Comparison of ENCODE assay signal across 14 cellular contexts in the genomic region with DNA sequence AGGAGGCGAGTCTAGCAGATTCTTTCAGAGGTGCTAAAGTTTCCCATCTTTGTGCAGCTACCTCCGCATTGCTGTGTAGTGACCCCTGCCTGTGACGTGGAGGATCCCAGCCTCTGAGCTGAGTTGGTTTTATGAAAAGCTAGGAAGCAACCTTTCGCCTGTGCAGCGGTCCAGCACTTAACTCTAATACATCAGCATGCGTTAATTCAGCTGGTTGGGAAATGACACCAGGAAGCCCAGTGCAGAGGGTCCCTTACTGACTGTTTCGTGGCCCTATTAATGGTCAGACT. TPM values are rescaled to one million over a fixed set of nuclear protein-coding genes. Genes with fewer than 3 reads are reported as not detected.
DNase-seq lines count a peak whose midpoint lies in the region; ATAC-seq and TF ChIP-seq lines count a peak whose summit lies in the region.
"Had no signal": no experiment of that assay in that cellular context is flagged by ENCODE, and none has a peak within 500 bp of the region (broad histone marks: within the 10 kb centered on the region; RNA-seq: fewer than 3 reads in every experiment).

No MANE protein-coding gene starts in this region.

- 0 out of 2 replicates have a peak, but pooled peaks have one; percentile 2 for TF ChIP-seq CTCF in AG04450 (IDR thresholded peaks at IDR 0.05; ENCODE audit: low read depth, low read length)
- peak; percentile 10; the same call in 1 of the 2 replicates for TF ChIP-seq CTCF in GM12875 (IDR thresholded peaks at IDR 0.05; ENCODE audit: borderline replicate concordance, insufficient read depth, low read depth, low read length)
- no peak for TF ChIP-seq CTCF in SK-N-SH (IDR thresholded peaks at IDR 0.05)
- TF ChIP-seq CTCF in foreskin keratinocyte (conservative IDR thresholded peaks at IDR 0.05) = no peak
- no peak for TF ChIP-seq CTCF in ovary (IDR thresholded peaks at IDR 0.05)

- TF ChIP-seq RAD21 in SK-N-SH (IDR thresholded peaks at IDR 0.05; ENCODE audit: low read length) = peak; percentile 18; the same call in 1 of the 2 replicates

- H4K20me1 ChIP-seq in SK-N-SH (ENCODE audit: insufficient read depth) = no peaks in the 10 kb centered on the region

- ATAC-seq in foreskin keratinocyte (peak; percentile 3), GM21529 (IDR thresholded peaks at IDR 0.05; ENCODE audit: unreplicated experiment) (no peak)

- no peaks in the 10 kb centered on the region for H3F3A ChIP-seq in SK-N-SH (replicated peaks; ENCODE audit: insufficient read depth)

- no peak overlapping the region for H3K27ac ChIP-seq in AG04450 (ENCODE audit: low read depth, low read length)
- no peak overlapping the region for H3K27ac ChIP-seq in SK-N-SH (ENCODE audit: low read depth in 2 of 2, low read length in 1 of 2)
- H3K27ac ChIP-seq in foreskin keratinocyte = no peak overlapping the region
- H3K27ac ChIP-seq in ovary = no peak overlapping the region
- H3K27ac ChIP-seq: left ventricle myocardium inferior, RWPE1, tibial artery had no signal

- no peaks in the 10 kb centered on the region for H3K79me2 ChIP-seq in SK-N-SH (ENCODE audit: insufficient read depth)

- H3K4me2 ChIP-seq in SK-N-SH = no peak overlapping the region

- H3K9me2 ChIP-seq in SK-N-SH = no peaks in the 10 kb centered on the region

- no peak overlapping the region for H3K4me3 ChIP-seq in AG04450 (ENCODE audit: low read depth, low read length)
- no peak overlapping the region for H3K4me3 ChIP-seq in GM12875 (ENCODE audit: low read depth, low read length)
- no peak overlapping the region for H3K4me3 ChIP-seq in SK-N-SH (ENCODE audit: low read depth in 2 of 2, low read length in 1 of 2)
- no peak overlapping the region for H3K4me3 ChIP-seq in ovary
- H3K4me3 ChIP-seq: dorsolateral prefrontal cortex, left ventricle myocardium inferior, tibial artery had no signal

- CTCF ChIA-PET in AG04450 (lab: Charles Lee) = interaction anchor here (0.5 to 2.5 kb wide), 19 partner anchors 8 to 681 kb away, joined by 3 to 19 read pairs (median 5); partner anchors contain the start of genes PNPLA3 and SAMM50
- CTCF ChIA-PET in SK-N-SH (lab: Yijun Ruan, JAX) = interaction anchor here (0.6 to 2.8 kb wide), 28 partner anchors 8 to 700 kb away, joined by 3 to 52 read pairs (median 5); partner anchors contain the start of genes PNPLA3, SAMM50 and SULT4A1

- no peaks in the 10 kb centered on the region; a peak in 1 of 4 replicates for H3K4me1 ChIP-seq in SK-N-SH (ENCODE audit: control insufficient read depth in 1 of 2, insufficient read depth in 2 of 2, low read depth in 1 of 2, low read length in 1 of 2)
- H3K4me1 ChIP-seq in foreskin keratinocyte = peaks cover 8% of the 10 kb centered on the region
- H3K4me1 ChIP-seq in ovary (ENCODE audit: insufficient read depth) = no peaks in the 10 kb centered on the region
- H3K4me1 ChIP-seq: left ventricle myocardium inferior, tibial artery had no signal

- H3K36me3 ChIP-seq in SK-N-SH (replicated peaks in 1 of 2; ENCODE audit: control insufficient read depth in 1 of 2, insufficient read depth in 2 of 2, low read length in 1 of 2) (peaks cover 0 to 3% of the 10 kb centered on the region in 2 experiments), ovary (no peaks in the 10 kb centered on the region)
- H3K36me3 ChIP-seq: left ventricle myocardium inferior, tibial artery had no signal

- intact Hi-C loops in ovary (cut with DNase I) = no loop called here

- TF ChIP-seq POLR2A in ovary (IDR thresholded peaks at IDR 0.05) = no peak

- 74% methylated on average over 7 of the region's 7 CpGs for WGBS in SK-N-SH (ENCODE audit: low lambda C conversion rate)
- 75 to 83% (median 81%) methylated on average over 7 of the region's 7 CpGs for WGBS in ovary, 3 donors

- H2AFZ ChIP-seq in SK-N-SH (ENCODE audit: low read depth) = no peak overlapping the region

- no peak overlapping the region for H3K9ac ChIP-seq in SK-N-SH

- no peak for DNase-seq in AG04450 (ENCODE audit: low read depth, low spot score)
- DNase-seq in SK-N-SH = peak; percentile 51
- DNase-seq in foreskin keratinocyte = no peak
- DNase-seq in ovary = no peak
- no peak for DNase-seq in central memory CD4-positive, alpha-beta T cell
- no peak for DNase-seq in CD1c-positive myeloid dendritic cell (ENCODE audit: extremely low spot score)

- TF ChIP-seq EP300 in SK-N-SH (IDR thresholded peaks at IDR 0.05; ENCODE audit: borderline replicate concordance in 1 of 2, low read depth in 1 of 2, low read length in 1 of 2) = no peak
- TF ChIP-seq EP300 in ovary (IDR thresholded peaks at IDR 0.05) = no peak

- H3K27me3 ChIP-seq in AG04450 (ENCODE audit: control insufficient read depth, insufficient read depth, low read length) (no peaks in the 10 kb centered on the region), SK-N-SH (ENCODE audit: insufficient read depth) (no peaks in the 10 kb centered on the region), foreskin keratinocyte (no peaks in the 10 kb centered on the region), ovary (no peaks in the 10 kb centered on the region)
- H3K27me3 ChIP-seq: dorsolateral prefrontal cortex had no signal

- POLR2A ChIA-PET in AG04450 (lab: Yijun Ruan, JAX) = interaction anchor here (0.7 kb wide), 1 partner anchor 23 kb away, joined by 3 read pairs; the partner anchor contains the start of gene PNPLA3
- POLR2A ChIA-PET in SK-N-SH (lab: Yijun Ruan, JAX) = interaction anchor here (1.1 kb wide), 1 partner anchor 8 kb away, joined by 3 read pairs; no protein-coding TSS in a partner anchor

- H3K9me3 ChIP-seq in AG04450 (ENCODE audit: control insufficient read depth, insufficient read depth, low read length) (no peaks in the 10 kb centered on the region), SK-N-SH (no peaks in the 10 kb centered on the region), ovary (no peaks in the 10 kb centered on the region)

TF ChIP-seq in SK-N-SH, 30 proteins besides CTCF, POLR2A, EP300 and RAD21 (continues in another document):
- TF ChIP-seq TAF1 (IDR thresholded peaks at IDR 0.05; ENCODE audit: borderline replicate concordance, low read depth, low read length) = no peak
- no peak for TF ChIP-seq NFIC (IDR thresholded peaks at IDR 0.05; ENCODE audit: borderline replicate concordance)
- TF ChIP-seq REST (IDR thresholded peaks at IDR 0.05; ENCODE audit: low read depth, low read length) = no peak
- TF ChIP-seq FOXM1 (IDR thresholded peaks at IDR 0.05; ENCODE audit: low read depth) = no peak
- TF ChIP-seq CHD2 (IDR thresholded peaks at IDR 0.05; ENCODE audit: low read length, partially characterized antibody) = no peak
- no peak for TF ChIP-seq GABPA (IDR thresholded peaks at IDR 0.05; ENCODE audit: low read depth)
- TF ChIP-seq EZH2phosphoT487 (IDR thresholded peaks at IDR 0.05; ENCODE audit: borderline replicate concordance, low read depth) = no peak
- no peak for TF ChIP-seq FOSL2 (IDR thresholded peaks at IDR 0.05; ENCODE audit: borderline replicate concordance, low read depth)
- TF ChIP-seq JUND (IDR thresholded peaks at IDR 0.05) = no peak
- TF ChIP-seq NRF1 (IDR thresholded peaks at IDR 0.05; ENCODE audit: low read depth, low read length) = no peak

RNA-seq across cellular contexts. Expression of gene SAMM50, which starts 8.9 kb away (rescaled TPM):
- polyA plus RNA-seq in AG04450 (2011; rRNA removed) (51.8 and 61.7 TPM in 2 replicates), SK-N-SH (2012; rRNA removed) (46.7 and 49.6 TPM in 2 replicates), foreskin keratinocyte (56.5 and 59.1 TPM in 2 replicates), ovary (10 to 100 TPM; 34.4 to 60.2 TPM)
- 31.9 and 34.8 TPM in 2 replicates for polyA minus RNA-seq in AG04450 (2011; rRNA and poly(A)+ RNA removed)
- polyA plus RNA-seq in SK-N-SH (2012; cell fraction: cytosol; rRNA removed) = 46.2 and 46.7 TPM in 2 replicates
- polyA plus RNA-seq in SK-N-SH (2012; cell fraction: nucleus; rRNA removed) = 28.3 and 45.0 TPM in 2 replicates
- total RNA-seq in foreskin keratinocyte (53.2 and 55.0 TPM in 2 replicates), ovary (10 to 100 TPM; 18.0 to 47.3 (median 42.4) TPM)

RNA-seq across cellular contexts. Expression of gene PNPLA3, which starts 22.7 kb away (rescaled TPM):
- polyA plus RNA-seq in AG04450 (2011; rRNA removed) (3.9 and 4.0 TPM in 2 replicates), SK-N-SH (2012; rRNA removed) (2.4 and 3.2 TPM in 2 replicates), foreskin keratinocyte (3.4 and 4.0 TPM in 2 replicates), ovary (1 to 10 TPM in 1 of 2 donors, under 1 TPM in 1; 0.31 to 8.0 TPM)
- polyA minus RNA-seq in AG04450 (2011; rRNA and poly(A)+ RNA removed) = 3.4 and 4.7 TPM in 2 replicates
- polyA plus RNA-seq in SK-N-SH (2012; cell fraction: cytosol; rRNA removed) = 1.2 and 1.9 TPM in 2 replicates
- 11.1 and 13.7 TPM in 2 replicates for polyA plus RNA-seq in SK-N-SH (2012; cell fraction: nucleus; rRNA removed)
- total RNA-seq in foreskin keratinocyte (11.7 and 13.2 TPM in 2 replicates), ovary (1 to 10 TPM in 4 of 7 donors, under 1 TPM in 3; 0.45 to 4.1 (median 1.3) TPM)
- total RNA-seq: left ventricle myocardium inferior had no signal
- polyA plus RNA-seq: naive thymus-derived CD8-positive, alpha-beta T cell had no signal

RNA-seq across cellular contexts. Expression of gene PNPLA5, which starts 54.5 kb away (rescaled TPM):
- 0.11 and 0.12 TPM in 2 replicates for polyA plus RNA-seq in AG04450 (2011; rRNA removed)
- polyA minus RNA-seq in AG04450 (2011; rRNA and poly(A)+ RNA removed) = 0.17 and 0.28 TPM in 2 replicates
- not detected in 2 replicates for polyA plus RNA-seq in SK-N-SH (2012; rRNA removed)
- not detected in 2 replicates for polyA plus RNA-seq in SK-N-SH (2012; cell fraction: cytosol; rRNA removed)
- not detected in 2 replicates for polyA plus RNA-seq in SK-N-SH (2012; cell fraction: nucleus; rRNA removed)
- 0.04 TPM in 1 of 2 replicates, not detected in the other for total RNA-seq in foreskin keratinocyte
- polyA plus RNA-seq in foreskin keratinocyte = 0.03 and 0.04 TPM in 2 replicates
- total RNA-seq in ovary = under 1 TPM in 1 of 7 donors, not detected in 6; 0.10 TPM
- not detected for polyA plus RNA-seq in ovary
- total RNA-seq: activated CD4-positive, alpha-beta memory T cell treated with anti-CD3 and anti-CD28 coated beads, Interleukin-2, amount 10 ng/mL, durations not matched to agents 7 days and 5 days; left ventricle myocardium inferior; naive thymus-derived CD8-positive, alpha-beta T cell had no signal
- polyA plus RNA-seq: naive thymus-derived CD8-positive, alpha-beta T cell had no signal

Comparison
In these comparisons a context has a peak if more than half of its experiments do, and no peak if none do; other contexts are left out.
1. CTCF ChIP-seq: peak in AG04450 (single experiment) and GM12875 (single experiment); none in SK-N-SH (single experiment), foreskin keratinocyte (single experiment) and ovary (0 of 3).